Comparison of ENCODE assay signal across 10 cellular contexts in the genomic region with DNA sequence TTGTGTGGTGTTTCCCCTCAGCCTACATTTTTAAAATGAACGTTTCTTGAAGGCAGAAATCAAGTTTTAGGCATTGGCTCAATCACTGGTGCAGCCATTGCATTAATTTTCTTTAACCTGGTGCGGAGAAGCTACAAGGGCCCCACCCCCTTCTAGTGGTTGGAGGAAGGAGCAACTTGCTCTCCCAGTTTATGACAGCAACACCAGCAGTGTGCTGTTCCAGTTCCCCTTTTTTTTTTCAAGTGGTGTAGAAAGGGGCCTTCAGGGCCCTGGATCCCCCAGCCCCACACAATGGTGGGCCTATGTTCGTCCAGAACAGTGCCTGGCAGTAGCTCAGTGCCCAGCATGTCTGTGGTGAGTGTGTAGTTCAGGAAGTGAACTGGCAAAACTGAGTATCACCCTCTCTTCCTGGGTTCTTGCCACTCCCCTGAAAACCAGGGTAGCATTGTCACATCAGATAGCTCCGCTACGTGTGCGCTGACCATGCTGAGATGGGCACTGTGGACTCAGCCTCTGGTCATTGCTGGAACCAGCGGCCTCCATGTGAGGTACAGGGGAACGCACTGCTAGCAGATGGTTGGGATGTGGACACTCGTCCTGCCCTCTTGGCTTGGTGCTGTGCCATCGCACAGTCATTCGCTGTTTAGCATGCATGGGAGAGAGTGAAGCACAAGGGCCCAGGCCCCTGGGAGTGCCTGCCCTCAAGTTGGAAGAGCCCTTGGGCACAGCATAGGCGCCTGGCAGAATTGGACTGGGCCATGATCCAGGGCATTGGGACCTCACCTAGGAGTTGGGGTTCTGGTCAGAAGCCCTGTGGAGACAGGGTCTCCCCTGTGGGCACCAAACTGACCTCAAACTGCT. TPM values are rescaled to one million over a fixed set of nuclear protein-coding genes. Genes with fewer than 3 reads are reported as not detected.
DNase-seq lines count a peak whose midpoint lies in the region; ATAC-seq, FAIRE-seq and TF ChIP-seq lines count a peak whose summit lies in the region.
"Had no signal": no experiment of that assay in that cellular context is flagged by ENCODE, and none has a peak within 500 bp of the region (broad histone marks: within the 10 kb centered on the region; RNA-seq: fewer than 3 reads in every experiment).

No MANE protein-coding gene starts in this region.

- no peak for TF ChIP-seq CTCF in IMR-90 (conservative IDR thresholded peaks at IDR 0.05; ENCODE audit: low read depth, low read length)

- H3K27me3 Mint-ChIP-seq in activated naive CD8-positive, alpha-beta T cell treated with anti-CD3 and anti-CD28 coated beads for 36 hours: no peaks in the 10 kb centered on the region
- no peaks in the 10 kb centered on the region for H3K27me3 Mint-ChIP-seq in naive thymus-derived CD4-positive, alpha-beta T cell

- no peak for TF ChIP-seq RAD21 in IMR-90 (IDR thresholded peaks at IDR 0.05; ENCODE audit: low read length)

- DNase-seq in IMR-90 (no peak), NCI-H187 (lab: John Stamatoyannopoulos, UW) (no peak), NCI-H1694 (lab: John Stamatoyannopoulos, UW) (no peak), urothelium cell line (ENCODE audit: low spot score) (no peak)
- DNase-seq in activated naive CD8-positive, alpha-beta T cell treated with anti-CD3 and anti-CD28 coated beads for 36 hours: no peak
- no peak for DNase-seq in naive thymus-derived CD4-positive, alpha-beta T cell
- DNase-seq: DMS 273 treated with DMSO at 0.1 percent for 48 hours, Karpas-422 had no signal

- in situ Hi-C loops in IMR-90 (cut with MboI; ENCODE audit: low sequenced_read_pairs): loop anchor here (10.0 kb wide), 1 partner anchor 325 kb away; no protein-coding TSS in a partner anchor

- peak overlapping the region; percentile 10 for H2AK9ac ChIP-seq in IMR-90 (replicated peaks; ENCODE audit: low read depth, low read length, poor library complexity)

- intact Hi-C loops in IMR-90 (cut with micrococcal nuclease): loop anchor here (10.0 kb wide), 1 partner anchor 605 kb away; no protein-coding TSS in a partner anchor
- intact Hi-C loops in naive thymus-derived CD4-positive, alpha-beta T cell (cut with micrococcal nuclease): loop anchor here in 1 of 2 donors (10.0 kb wide), 2 partner anchors 1145 to 1355 kb away; a partner anchor contains a TSS

- no peak overlapping the region for H3K56ac ChIP-seq in IMR-90 (ENCODE audit: extremely low read depth, insufficient read depth, low read length)

- H3K4me1 Mint-ChIP-seq in activated naive CD8-positive, alpha-beta T cell treated with anti-CD3 and anti-CD28 coated beads for 36 hours: peaks cover 74% of the 10 kb centered on the region
- peaks cover 66 to 89% (median 84%) of the 10 kb centered on the region in 7 donors for H3K4me1 Mint-ChIP-seq in naive thymus-derived CD4-positive, alpha-beta T cell

- WGBS in IMR-90 (ENCODE audit: extremely low coverage in 2 of 2, insufficient read length in 1 of 2), 2 experiments: 98% methylated on average over 5 of the region's 12 CpGs; no CpG with 5 or more reads in 1 of the 2 experiments

- H2AK5ac ChIP-seq in IMR-90 (ENCODE audit: low read depth, low read length): no peak overlapping the region

- no peak for ATAC-seq in IMR-90 (ENCODE audit: low read depth)
- ATAC-seq in naive thymus-derived CD4-positive, alpha-beta T cell: peak; percentile 51
- ATAC-seq in HG02852 (IDR thresholded peaks at IDR 0.05; ENCODE audit: unreplicated experiment): no peak

- POLR2A ChIA-PET in IMR-90 (lab: Charles Lee; ENCODE audit: unreplicated experiment): no interaction called here
- POLR2A ChIA-PET in naive thymus-derived CD4-positive, alpha-beta T cell (lab: Charles Lee): interaction anchor here (0.6 to 2.6 kb wide), 4 partner anchors 8 to 19 kb away, joined by 3 to 10 read pairs (median 3); a partner anchor contains a TSS

- no peak overlapping the region for H2BK20ac ChIP-seq in IMR-90 (ENCODE audit: low read depth, low read length)

- no peak overlapping the region for H4K5ac ChIP-seq in IMR-90 (ENCODE audit: low read depth, low read length)

- peak overlapping the region; percentile 90 to 98 (median 97) for H3K4me2 ChIP-seq in BLaER1 treated with 17β-estradiol and CSF1 and Interleukin-3, amounts not matched to agents 10 nM and 100 nM
- H3K4me2 ChIP-seq in IMR-90 (ENCODE audit: low read depth, low read length): no peak overlapping the region; the same call in 1 of the 2 replicates

- no peaks in the 10 kb centered on the region for H3K27me3 ChIP-seq in BLaER1 treated with 17β-estradiol and CSF1 and Interleukin-3, amounts not matched to agents 10 nM and 100 nM
- no peaks in the 10 kb centered on the region for H3K27me3 ChIP-seq in IMR-90 (ENCODE audit: control insufficient read depth, insufficient read depth, low read length)
- no peaks in the 10 kb centered on the region for H3K27me3 ChIP-seq in naive thymus-derived CD4-positive, alpha-beta T cell (ENCODE audit: control insufficient read depth in 2 of 2, insufficient read depth in 2 of 2, low read length in 2 of 2)

- H3K14ac ChIP-seq in IMR-90 (replicated peaks; ENCODE audit: low read depth, low read length): no peak overlapping the region

- H3K4me3 Mint-ChIP-seq in activated naive CD8-positive, alpha-beta T cell treated with anti-CD3 and anti-CD28 coated beads for 36 hours: no peak overlapping the region
- peak overlapping the region in 9 of 10 donors; percentile 56 to 97 (median 75) for H3K4me3 Mint-ChIP-seq in naive thymus-derived CD4-positive, alpha-beta T cell

- H3K18ac ChIP-seq in IMR-90 (ENCODE audit: low read depth, low read length): no peak overlapping the region

- H2BK120ac ChIP-seq in IMR-90 (ENCODE audit: low read depth, low read length): no peak overlapping the region

- H3K4me3 ChIP-seq in BLaER1 treated with 17β-estradiol and CSF1 and Interleukin-3, amounts not matched to agents 10 nM and 100 nM: peak overlapping the region in 5 of 10 experiments; percentile 6 to 52 (median 15); a peak in 6 of 20 replicates
- no peak overlapping the region for H3K4me3 ChIP-seq in IMR-90 (ENCODE audit: insufficient read depth, low read depth, low read length)
- peak overlapping the region; percentile 3 for H3K4me3 ChIP-seq in naive thymus-derived CD4-positive, alpha-beta T cell (ENCODE audit: low read length)

- H3K9me3 ChIP-seq in BLaER1 treated with 17β-estradiol and CSF1 and Interleukin-3, amounts not matched to agents 10 nM and 100 nM (replicated peaks in 1 of 11): peaks cover 14 to 50% (median 47%) of the 10 kb centered on the region in 11 experiments
- peaks cover 8% of the 10 kb centered on the region; the same call in 1 of the 2 replicates for H3K9me3 ChIP-seq in IMR-90 (ENCODE audit: control insufficient read depth, insufficient read depth, low read length)
- peaks cover 0 to 11% (median 0%) of the 10 kb centered on the region in 3 experiments for H3K9me3 ChIP-seq in naive thymus-derived CD4-positive, alpha-beta T cell (ENCODE audit: control insufficient read depth in 2 of 3, low read length in 3 of 3)

- H3K9ac ChIP-seq in BLaER1 treated with 17β-estradiol and CSF1 and Interleukin-3, amounts not matched to agents 10 nM and 100 nM: peak overlapping the region in 10 of 11 experiments; percentile 23 to 62 (median 35); a peak in 13 of 22 replicates
- no peak overlapping the region for H3K9ac ChIP-seq in IMR-90 (ENCODE audit: low read depth, low read length)

- peaks cover 0 to 51% of the 10 kb centered on the region in 2 experiments; a peak in 1 of 4 replicates for H3K79me1 ChIP-seq in IMR-90 (ENCODE audit: low read depth in 1 of 2, low read length in 2 of 2)

- peaks cover 100% of the 10 kb centered on the region in 11 experiments for H4K20me1 ChIP-seq in BLaER1 treated with 17β-estradiol and CSF1 and Interleukin-3, amounts not matched to agents 10 nM and 100 nM
- peaks cover 100% of the 10 kb centered on the region for H4K20me1 ChIP-seq in IMR-90 (ENCODE audit: insufficient read depth, low read length)

- no peak overlapping the region for H3K4ac ChIP-seq in IMR-90 (ENCODE audit: low read depth, low read length)

- no peak overlapping the region for H2BK15ac ChIP-seq in IMR-90 (ENCODE audit: low read depth, low read length)

- TF ChIP-seq POLR2A in IMR-90 (IDR thresholded peaks at IDR 0.05; ENCODE audit: low read depth, low read length): no peak

- H3K27ac ChIP-seq in BLaER1 treated with 17β-estradiol and CSF1 and Interleukin-3, amounts not matched to agents 10 nM and 100 nM: peak overlapping the region in 7 of 11 experiments; percentile 18 to 64 (median 35); a peak in 11 of 22 replicates
- no peak overlapping the region for H3K27ac ChIP-seq in IMR-90 (ENCODE audit: insufficient read depth, low read length)
- H3K27ac ChIP-seq in naive thymus-derived CD4-positive, alpha-beta T cell (ENCODE audit: low read depth, low read length): peak overlapping the region; percentile 50

- H4K91ac ChIP-seq in IMR-90 (ENCODE audit: insufficient read depth, low read depth, low read length): no peak overlapping the region

- H2AFZ ChIP-seq in IMR-90 (replicated peaks; ENCODE audit: low read length, poor library complexity): no peak overlapping the region

- H3K9me1 ChIP-seq in IMR-90 (ENCODE audit: insufficient read depth, low read length): peaks cover 48% of the 10 kb centered on the region

- no peak for FAIRE-seq in urothelium cell line (lab: Jason Lieb, UNC)

- peaks cover 72% of the 10 kb centered on the region for H3K36me3 Mint-ChIP-seq in activated naive CD8-positive, alpha-beta T cell treated with anti-CD3 and anti-CD28 coated beads for 36 hours
- peaks cover 2 to 39% (median 10%) of the 10 kb centered on the region in 5 donors for H3K36me3 Mint-ChIP-seq in naive thymus-derived CD4-positive, alpha-beta T cell

- peaks cover 59 to 83% (median 61%) of the 10 kb centered on the region in 10 experiments for H3K4me1 ChIP-seq in BLaER1 treated with 17β-estradiol and CSF1 and Interleukin-3, amounts not matched to agents 10 nM and 100 nM
- peaks cover 38% of the 10 kb centered on the region for H3K4me1 ChIP-seq in IMR-90 (ENCODE audit: control insufficient read depth, insufficient read depth, low read length)
- H3K4me1 ChIP-seq in naive thymus-derived CD4-positive, alpha-beta T cell (ENCODE audit: control insufficient read depth in 2 of 2, insufficient read depth in 2 of 2, low read length in 2 of 2): peaks cover 73 to 74% of the 10 kb centered on the region in 2 donors

- H3K27ac Mint-ChIP-seq in activated naive CD8-positive, alpha-beta T cell treated with anti-CD3 and anti-CD28 coated beads for 36 hours: peak overlapping the region; percentile 90
- peak overlapping the region in 7 of 9 donors; percentile 76 to 91 (median 84) for H3K27ac Mint-ChIP-seq in naive thymus-derived CD4-positive, alpha-beta T cell

- dilution Hi-C loops in IMR-90 (cut with HindIII; ENCODE audit: low sequenced_read_pairs, unreplicated experiment): no loop called here

- H3K23ac ChIP-seq in IMR-90 (ENCODE audit: low read depth, low read length): no peak overlapping the region

- peaks cover 67 to 100% (median 96%) of the 10 kb centered on the region in 11 experiments for H3K36me3 ChIP-seq in BLaER1 treated with 17β-estradiol and CSF1 and Interleukin-3, amounts not matched to agents 10 nM and 100 nM
- peaks cover 25% of the 10 kb centered on the region for H3K36me3 ChIP-seq in IMR-90 (ENCODE audit: control insufficient read depth, insufficient read depth, low read length)
- peaks cover 0 to 12% (median 0%) of the 10 kb centered on the region in 3 experiments for H3K36me3 ChIP-seq in naive thymus-derived CD4-positive, alpha-beta T cell (ENCODE audit: control insufficient read depth in 2 of 3, insufficient read depth in 3 of 3, low read length in 3 of 3)

- CTCF ChIA-PET in IMR-90 (lab: Yijun Ruan, JAX): interaction anchor here (0.7 kb wide), 1 partner anchor 57 kb away, joined by 3 read pairs; no protein-coding TSS in a partner anchor
- CTCF ChIA-PET in naive thymus-derived CD4-positive, alpha-beta T cell (lab: Charles Lee): interaction anchor here (0.6 to 0.8 kb wide), 3 partner anchors 10 to 226 kb away, joined by 3 to 4 read pairs (median 3); no protein-coding TSS in a partner anchor

- no TSS peak for BruUV-seq in IMR-90 (replicated peaks; lab: Mats Ljungman, UMichigan)

- peaks cover 6% of the 10 kb centered on the region for H3K9me3 Mint-ChIP-seq in activated naive CD8-positive, alpha-beta T cell treated with anti-CD3 and anti-CD28 coated beads for 36 hours
- H3K9me3 Mint-ChIP-seq in naive thymus-derived CD4-positive, alpha-beta T cell: peaks cover 0 to 8% (median 2%) of the 10 kb centered on the region in 11 donors

- H2BK5ac ChIP-seq in IMR-90 (ENCODE audit: low read depth, low read length, poor library complexity, severe bottlenecking): no peak overlapping the region

- H4K8ac ChIP-seq in IMR-90 (ENCODE audit: low read depth in 2 of 2, low read length in 2 of 2): no peak overlapping the region

RNA-seq across cellular contexts. Expression of a gene that starts 7.2 kb away (rescaled TPM):
- total RNA-seq in IMR-90 (2012; rRNA removed): 306 and 330 TPM in 2 replicates
- polyA plus RNA-seq in IMR-90 (2012; rRNA removed): 1,099 and 1,100 TPM in 2 replicates
- polyA plus RNA-seq in IMR-90 (2012; cell fraction: cytosol; rRNA removed): 570 and 893 TPM in 2 replicates
- polyA plus RNA-seq in IMR-90 (2012; cell fraction: nucleus; rRNA removed; ENCODE audit: low replicate concordance): 435 and 685 TPM in 2 replicates
- 100 to 1,000 TPM; 342 to 350 TPM for total RNA-seq in activated naive CD8-positive, alpha-beta T cell treated with anti-CD3 and anti-CD28 coated beads for 36 hours
- 100 to 1,000 TPM; 198 to 390 (median 259) TPM for total RNA-seq in naive thymus-derived CD4-positive, alpha-beta T cell
- 100 to 1,000 TPM; 382 to 434 TPM for polyA plus RNA-seq in naive thymus-derived CD4-positive, alpha-beta T cell

RNA-seq across cellular contexts. Expression of a gene that starts 13.4 kb away (rescaled TPM):
- total RNA-seq in IMR-90 (2012; rRNA removed): 4.3 and 4.7 TPM in 2 replicates
- polyA plus RNA-seq in IMR-90 (2012; rRNA removed): 13.0 and 15.4 TPM in 2 replicates
- 20.6 and 27.3 TPM in 2 replicates for polyA plus RNA-seq in IMR-90 (2012; cell fraction: cytosol; rRNA removed)
- 46.8 and 78.0 TPM in 2 replicates for polyA plus RNA-seq in IMR-90 (2012; cell fraction: nucleus; rRNA removed; ENCODE audit: low replicate concordance)
- total RNA-seq in activated naive CD8-positive, alpha-beta T cell treated with anti-CD3 and anti-CD28 coated beads for 36 hours: 10 to 100 TPM; 24.4 to 26.1 TPM
- total RNA-seq in naive thymus-derived CD4-positive, alpha-beta T cell: 10 to 100 TPM; 16.8 to 31.8 (median 27.8) TPM
- 10 to 100 TPM; 21.9 to 33.0 TPM for polyA plus RNA-seq in naive thymus-derived CD4-positive, alpha-beta T cell

RNA-seq across cellular contexts. Expression of a gene that starts 19.3 kb away (rescaled TPM):
- total RNA-seq in IMR-90 (2012; rRNA removed): 48.9 TPM in 2 replicates
- polyA plus RNA-seq in IMR-90 (2012; rRNA removed): 95.4 and 121 TPM in 2 replicates
- polyA plus RNA-seq in IMR-90 (2012; cell fraction: cytosol; rRNA removed): 115 and 152 TPM in 2 replicates
- 146 and 244 TPM in 2 replicates for polyA plus RNA-seq in IMR-90 (2012; cell fraction: nucleus; rRNA removed; ENCODE audit: low replicate concordance)
- 10 to 100 TPM; 75.0 to 82.4 TPM for total RNA-seq in activated naive CD8-positive, alpha-beta T cell treated with anti-CD3 and anti-CD28 coated beads for 36 hours
- total RNA-seq in naive thymus-derived CD4-positive, alpha-beta T cell: 10 to 100 TPM; 34.3 to 79.3 (median 65.2) TPM
- polyA plus RNA-seq in naive thymus-derived CD4-positive, alpha-beta T cell: 100 to 1,000 TPM; 132 to 149 TPM

RNA-seq across cellular contexts. Expression of a gene that starts 50.3 kb away (rescaled TPM):
- total RNA-seq in IMR-90 (2012; rRNA removed): 465 and 524 TPM in 2 replicates
- polyA plus RNA-seq in IMR-90 (2012; rRNA removed): 548 and 630 TPM in 2 replicates
- 522 and 1,067 TPM in 2 replicates for polyA plus RNA-seq in IMR-90 (2012; cell fraction: cytosol; rRNA removed)
- polyA plus RNA-seq in IMR-90 (2012; cell fraction: nucleus; rRNA removed; ENCODE audit: low replicate concordance): 571 and 1,090 TPM in 2 replicates
- 100 to 1,000 TPM; 294 to 304 TPM for total RNA-seq in activated naive CD8-positive, alpha-beta T cell treated with anti-CD3 and anti-CD28 coated beads for 36 hours
- total RNA-seq in naive thymus-derived CD4-positive, alpha-beta T cell: 100 to 1,000 TPM; 145 to 309 (median 279) TPM
- polyA plus RNA-seq in naive thymus-derived CD4-positive, alpha-beta T cell: 100 to 1,000 TPM; 278 to 315 TPM

RNA-seq across cellular contexts. Expression of a gene that starts 60.0 kb away (rescaled TPM):
- 1.1 and 1.4 TPM in 2 replicates for total RNA-seq in IMR-90 (2012; rRNA removed)
- polyA plus RNA-seq in IMR-90 (2012; rRNA removed): 1.7 and 2.6 TPM in 2 replicates
- polyA plus RNA-seq in IMR-90 (2012; cell fraction: cytosol; rRNA removed): 1.5 and 2.6 TPM in 2 replicates
- 2.1 and 4.8 TPM in 2 replicates for polyA plus RNA-seq in IMR-90 (2012; cell fraction: nucleus; rRNA removed; ENCODE audit: low replicate concordance)
- 1 to 10 TPM; 1.1 to 1.2 TPM for total RNA-seq in activated naive CD8-positive, alpha-beta T cell treated with anti-CD3 and anti-CD28 coated beads for 36 hours
- 1 to 10 TPM in 2 of 5 experiments, under 1 TPM in 3; 0.70 to 3.3 (median 0.94) TPM for total RNA-seq in naive thymus-derived CD4-positive, alpha-beta T cell
- not detected for polyA plus RNA-seq in naive thymus-derived CD4-positive, alpha-beta T cell
